8 cellular contexts compared by ENCODE assay signal in the genomic region with DNA sequence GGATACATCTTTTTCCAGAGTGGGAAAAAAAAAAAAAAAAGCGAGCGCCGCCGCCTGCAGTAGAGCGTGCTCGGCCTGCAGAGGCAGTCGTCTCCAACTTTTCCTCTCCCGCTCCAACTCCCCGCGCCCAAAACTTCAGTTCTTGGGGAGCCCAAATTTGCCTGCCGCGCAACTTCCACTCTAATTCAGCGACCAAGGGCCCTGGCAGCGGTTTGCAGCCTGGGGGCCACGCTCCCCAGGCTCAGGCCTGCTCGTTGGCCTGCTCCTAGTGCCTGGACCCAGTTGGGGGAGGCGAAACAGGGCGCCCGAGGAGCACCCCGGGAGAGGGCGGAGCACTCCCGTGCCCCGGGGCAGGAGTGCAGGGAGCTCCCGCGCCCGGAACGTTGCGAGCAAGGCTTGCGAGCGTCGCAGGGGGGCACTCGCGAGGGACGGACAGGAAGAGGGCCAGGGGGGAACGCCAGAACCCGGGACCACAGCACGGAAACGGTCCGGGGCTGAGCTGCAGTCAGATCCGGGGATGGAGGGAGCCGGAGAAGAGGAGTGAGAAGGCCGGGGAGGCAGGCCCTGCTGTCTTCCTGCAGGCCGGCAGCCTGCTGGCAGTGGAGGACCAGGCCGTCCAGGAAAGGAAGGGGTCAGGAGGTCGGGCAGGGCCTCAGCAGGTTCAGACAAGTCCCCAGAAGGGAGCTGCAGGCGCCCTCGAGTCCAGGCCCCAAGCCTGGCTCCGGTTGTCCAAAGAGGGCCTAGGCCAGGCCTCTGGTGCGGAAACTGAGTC. TPM values are rescaled to one million over a fixed set of nuclear protein-coding genes. Genes with fewer than 3 reads are reported as not detected.
DNase-seq lines count a peak whose midpoint lies in the region; ATAC-seq and TF ChIP-seq lines count a peak whose summit lies in the region.

A gene with protein sequence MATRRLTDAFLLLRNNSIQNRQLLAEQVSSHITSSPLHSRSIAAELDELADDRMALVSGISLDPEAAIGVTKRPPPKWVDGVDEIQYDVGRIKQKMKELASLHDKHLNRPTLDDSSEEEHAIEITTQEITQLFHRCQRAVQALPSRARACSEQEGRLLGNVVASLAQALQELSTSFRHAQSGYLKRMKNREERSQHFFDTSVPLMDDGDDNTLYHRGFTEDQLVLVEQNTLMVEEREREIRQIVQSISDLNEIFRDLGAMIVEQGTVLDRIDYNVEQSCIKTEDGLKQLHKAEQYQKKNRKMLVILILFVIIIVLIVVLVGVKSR (plus strand): TSS at position 508 of the 772 bp plus-strand sequence. CDS start 724 bp downstream, outside the sequence.

- peak within 1 kb of the TSS; percentile 81 to 98 (median 97) for H3K4me3 ChIP-seq in breast epithelium
- peak within 1 kb of the TSS; percentile 78 for H3K4me3 ChIP-seq in iPS-20b (ENCODE audit: low read length)
- peak within 1 kb of the TSS; percentile 78 to 99 (median 92) for H3K4me3 ChIP-seq in skin epidermis

- H3K27ac ChIP-seq in VCaP (peak within 1 kb of the TSS; percentile 92), breast epithelium (peak within 1 kb of the TSS; percentile 92 to 95), iPS-20b (ENCODE audit: low read length) (peak within 1 kb of the TSS; percentile 69), skin epidermis (peak within 1 kb of the TSS; percentile 72 to 96 (median 92))

- peak; percentile 49 for ATAC-seq in HG03097 (IDR thresholded peaks at IDR 0.05; ENCODE audit: low FRiP score, unreplicated experiment)

- H3K9me3 ChIP-seq in breast epithelium (no peaks in the 10 kb centered on the region), iPS-20b (ENCODE audit: insufficient read depth, low read depth, low read length) (no peaks in the 10 kb centered on the region)

- intact Hi-C loops in breast epithelium (cut with DNase I; ENCODE audit: low total_unique reads) = no loop called here

- TF ChIP-seq POLR2A in breast epithelium (IDR thresholded peaks at IDR 0.05) = peak; percentile 40

- H3K9ac ChIP-seq in iPS-20b (ENCODE audit: low read depth, low read length) = peak within 1 kb of the TSS; percentile 97

- H3K36me3 ChIP-seq in breast epithelium = no peaks in the 10 kb centered on the region
- H3K36me3 ChIP-seq in iPS-20b (ENCODE audit: insufficient read depth, low read depth, low read length) = peaks cover 7% of the 10 kb centered on the region; the same call in 1 of the 2 replicates

- TF ChIP-seq CTCF in VCaP (conservative IDR thresholded peaks at IDR 0.05) = peak; percentile 78
- TF ChIP-seq CTCF in breast epithelium (IDR thresholded peaks at IDR 0.05) = peak; percentile 61 to 72 (median 68)

- peaks cover 0 to 5% of the 10 kb centered on the region in 2 donors for H3K4me1 ChIP-seq in breast epithelium
- H3K4me1 ChIP-seq in iPS-20b (ENCODE audit: insufficient read depth, low read length) = peaks cover 28% of the 10 kb centered on the region

- DNase-seq in SIG-M5 treated with dmso at 0.1 percent for 504 hours (lab: John Stamatoyannopoulos, UW; ENCODE audit: unreplicated experiment) (peak; percentile 96), SIG-M5 (lab: John Stamatoyannopoulos, UW) (no peak), NCI-H2171 treated with DMSO at 0.1 percent for 48 hours (lab: John Stamatoyannopoulos, UW) (peak; percentile 96), breast epithelium (ENCODE audit: low spot score in 2 of 2) (peak; percentile 78 to 89)

- H3K27me3 ChIP-seq in breast epithelium (no peaks in the 10 kb centered on the region), iPS-20b (ENCODE audit: insufficient read depth, low read length) (peaks cover 13% of the 10 kb centered on the region; the same call in 1 of the 2 replicates)

RNA-seq across cellular contexts. Expression of the gene that starts here (rescaled TPM):
- 10 to 100 TPM; 54.4 to 76.5 (median 74.4) TPM for total RNA-seq in breast epithelium
